Comparison of ENCODE assay signal across 9 cellular contexts in genomic region chr1:2206813-2207488, GRCh38. TPM values are rescaled to one million over a fixed set of nuclear protein-coding genes. Genes with fewer than 3 reads are reported as not detected.
A peak's percentile ranks its signal among the peaks of the same experiment; 100 is the strongest.
DNase-seq lines count a peak whose midpoint lies in the region; FAIRE-seq and TF ChIP-seq lines count a peak whose summit lies in the region.
"Had no signal": no experiment of that assay in that cellular context is flagged by ENCODE, and none has a peak within 500 bp of the region (broad histone marks: within the 10 kb centered on the region; RNA-seq: fewer than 3 reads in every experiment).

No MANE protein-coding gene starts in this region.

- DNase-seq in HFFc6 (no peak), colonic mucosa (peak; percentile 35), mesenchymal stem cell (no peak), testis (no peak), H54 (ENCODE audit: insufficient read length, low spot score) (no peak), H7 (no peak)
- DNase-seq in stimulated activated CD4-positive, alpha-beta T cell treated with anti-CD3 and anti-CD28 coated beads, Interleukin-15, amount 100 ng/mL, for 24 hours = no peak
- DNase-seq: glutamatergic neuron had no signal

- H3K4me2 ChIP-seq in mesenchymal stem cell (ENCODE audit: low read length, poor library complexity, severe bottlenecking) = no peak overlapping the region

- peak overlapping the region; percentile 87 for H3K27ac Mint-ChIP-seq in HFFc6

- H2BK15ac ChIP-seq in mesenchymal stem cell (ENCODE audit: low read depth, poor library complexity, severe bottlenecking) = no peak overlapping the region

- H3K9ac ChIP-seq in colonic mucosa (ENCODE audit: low read depth in 2 of 2, low read length in 2 of 2) = peak overlapping the region; percentile 46 to 53
- H3K9ac ChIP-seq in mesenchymal stem cell (ENCODE audit: low read length) = peak overlapping the region; percentile 90

- no peak overlapping the region for H2BK5ac ChIP-seq in mesenchymal stem cell (ENCODE audit: low read depth, low read length, poor library complexity, severe bottlenecking)

- no peaks in the 10 kb centered on the region for H3K36me3 Mint-ChIP-seq in HFFc6 (ENCODE audit: low read depth)

- no peak overlapping the region for H2AFZ ChIP-seq in mesenchymal stem cell (ENCODE audit: low read depth, low read length)

- H3K27ac ChIP-seq in colonic mucosa (peak overlapping the region; percentile 37), mesenchymal stem cell (ENCODE audit: low read length, poor library complexity, severe bottlenecking) (no peak overlapping the region), testis (peak overlapping the region; percentile 82 to 94)
- H3K27ac ChIP-seq: SJSA1 had no signal

- H4K8ac ChIP-seq in mesenchymal stem cell (ENCODE audit: low read length) = no peak overlapping the region

- peak overlapping the region; percentile 52; the same call in 1 of the 2 replicates for H3K4me3 Mint-ChIP-seq in HFFc6

- H3K4ac ChIP-seq in mesenchymal stem cell (ENCODE audit: low read depth in 1 of 2, low read length in 2 of 2) = peak overlapping the region in 1 of 2 experiments; percentile 13

- peak overlapping the region; percentile 40 for H2AK5ac ChIP-seq in mesenchymal stem cell (ENCODE audit: low read length, severe bottlenecking)

- no peak overlapping the region for H2BK120ac ChIP-seq in mesenchymal stem cell (ENCODE audit: low read depth, low read length)

- TF ChIP-seq CTCF in HFFc6 (IDR thresholded peaks at IDR 0.05) (no peak), colonic mucosa (IDR thresholded peaks at IDR 0.05) (no peak), testis (IDR thresholded peaks at IDR 0.05) (no peak)

- no peak for FAIRE-seq in H54 (lab: Jason Lieb, UNC)

- H3K9me3 Mint-ChIP-seq in HFFc6 = no peaks in the 10 kb centered on the region

- H3K79me1 ChIP-seq in mesenchymal stem cell (replicated peaks; ENCODE audit: low read length, poor library complexity, severe bottlenecking) = peaks cover 6% of the 10 kb centered on the region

- WGBS in mesenchymal stem cell = 90% methylated on average over 16 of the region's 16 CpGs
- WGBS in testis, 2 donors = 52 to 65% methylated on average over 9 to 16 of the region's 16 CpGs

- H3K36me3 ChIP-seq in colonic mucosa (no peaks in the 10 kb centered on the region), mesenchymal stem cell (ENCODE audit: control insufficient read depth in 1 of 2, insufficient read depth in 2 of 2, low read depth in 1 of 2, low read length in 2 of 2) (no peaks in the 10 kb centered on the region), testis (ENCODE audit: low read depth, missing control alignments) (no peaks in the 10 kb centered on the region), H7 (replicated peaks; ENCODE audit: control insufficient read depth, insufficient read depth, low read length) (no peaks in the 10 kb centered on the region)
- H3K36me3 ChIP-seq: SJSA1 had no signal

- peak overlapping the region; percentile 7 for H4K91ac ChIP-seq in mesenchymal stem cell (ENCODE audit: low read length)

- peak overlapping the region in 1 of 2 experiments; percentile 54 for H2BK12ac ChIP-seq in mesenchymal stem cell (ENCODE audit: low read length in 2 of 2)

- H3K27me3 ChIP-seq in colonic mucosa = no peaks in the 10 kb centered on the region
- H3K27me3 ChIP-seq in mesenchymal stem cell (ENCODE audit: control insufficient read depth in 1 of 2, insufficient read depth in 1 of 2, low read length in 2 of 2) = no peaks in the 10 kb centered on the region
- no peaks in the 10 kb centered on the region for H3K27me3 ChIP-seq in testis
- peaks cover 8% of the 10 kb centered on the region; the same call in 1 of the 2 replicates for H3K27me3 ChIP-seq in H7 (ENCODE audit: control insufficient read depth, insufficient read depth, low read length)
- H3K27me3 ChIP-seq: SJSA1 had no signal

- TF ChIP-seq POLR2A in testis (IDR thresholded peaks at IDR 0.05) = no peak
- TF ChIP-seq POLR2A in H54 (IDR thresholded peaks at IDR 0.05; ENCODE audit: low read depth, low read length) = no peak

- no peak overlapping the region for H3K14ac ChIP-seq in mesenchymal stem cell (ENCODE audit: low read length in 2 of 2)

- H3K4me1 ChIP-seq in colonic mucosa (peaks cover 5% of the 10 kb centered on the region), mesenchymal stem cell (ENCODE audit: control insufficient read depth, insufficient read depth, low read depth, low read length) (peaks cover 56% of the 10 kb centered on the region), testis (peaks cover 43% of the 10 kb centered on the region)

- intact Hi-C loops in colonic mucosa (cut with DNase I) (no loop called here), testis (cut with DNase I; ENCODE audit: low total_unique reads) (loop anchor here (10.0 kb wide), 1 partner anchor 108 kb away; no protein-coding TSS in a partner anchor)

- H3K4me1 Mint-ChIP-seq in HFFc6 (ENCODE audit: low read depth) = peaks cover 28% of the 10 kb centered on the region

- no peak overlapping the region for H3K18ac ChIP-seq in mesenchymal stem cell (ENCODE audit: low read depth in 1 of 2, low read length in 2 of 2)

- no peaks in the 10 kb centered on the region; the same call in 1 of the 2 replicates for H3K27me3 Mint-ChIP-seq in HFFc6 (ENCODE audit: insufficient read depth)

- H3K9me3 ChIP-seq in colonic mucosa (no peaks in the 10 kb centered on the region), mesenchymal stem cell (ENCODE audit: control insufficient read depth, low read length) (no peaks in the 10 kb centered on the region), testis (no peaks in the 10 kb centered on the region)
- H3K9me3 ChIP-seq: SJSA1 had no signal

- no peak overlapping the region for H3K23ac ChIP-seq in mesenchymal stem cell (ENCODE audit: low read length in 2 of 2)

- no peak overlapping the region for H3K4me3 ChIP-seq in colonic mucosa
- peak overlapping the region in 1 of 2 experiments; percentile 76 for H3K4me3 ChIP-seq in mesenchymal stem cell (ENCODE audit: insufficient read depth in 1 of 2, low read depth in 1 of 2, low read length in 2 of 2)
- no peak overlapping the region for H3K4me3 ChIP-seq in testis
- H3K4me3 ChIP-seq in H7 (ENCODE audit: insufficient read depth, low read depth, low read length) = no peak overlapping the region
- H3K4me3 ChIP-seq: SJSA1 had no signal

RNA-seq across cellular contexts. Expression of gene FAAP20, which starts 12.4 kb away (rescaled TPM):
- total RNA-seq in HFFc6 (2021; fragmentation: NEBNext Ultra II Directional; extraction: Animal tissue kit (Norgen Biotek cat#: 25700)) = 10 to 100 TPM; 75.3 to 97.4 (median 82.7) TPM
- total RNA-seq in colonic mucosa (10 to 100 TPM; 29.9 to 53.7 TPM), testis (10 to 100 TPM; 65.5 to 72.0 TPM)
- 84.5 TPM for polyA plus RNA-seq in mesenchymal stem cell (2013, experiment 1 of 2)
- polyA plus RNA-seq in mesenchymal stem cell (2013, experiment 2 of 2) = 86.1 TPM
- 72.6 TPM for polyA plus RNA-seq in testis (ENCODE audit: insufficient read depth, low read depth, low replicate concordance)
- 60.5 and 69.9 TPM in 2 replicates for total RNA-seq in H7 (2014; rRNA removed; shearing (Covaris generic))

RNA-seq across cellular contexts. Expression of gene SKI, which starts 21.2 kb away (rescaled TPM):
- 10 to 100 TPM; 63.7 to 76.6 (median 66.1) TPM for total RNA-seq in HFFc6 (2021; fragmentation: NEBNext Ultra II Directional; extraction: Animal tissue kit (Norgen Biotek cat#: 25700))
- total RNA-seq in colonic mucosa (10 to 100 TPM; 31.0 to 36.1 TPM), testis (10 to 100 TPM; 85.7 to 87.1 TPM)
- 43.3 TPM for polyA plus RNA-seq in mesenchymal stem cell (2013, experiment 1 of 2)
- polyA plus RNA-seq in mesenchymal stem cell (2013, experiment 2 of 2) = 44.2 TPM
- 40.2 TPM for polyA plus RNA-seq in testis (ENCODE audit: insufficient read depth, low read depth, low replicate concordance)
- total RNA-seq in H7 (2014; rRNA removed; shearing (Covaris generic)) = 29.2 and 29.9 TPM in 2 replicates
